ENCODE assay signal across 2 cellular contexts in genomic region chr1:2941040-2941439, GRCh38.
TF ChIP-seq lines count a peak whose summit lies in the region.

No MANE protein-coding gene starts in this region.

TF ChIP-seq in HEK293, 187 proteins besides CTCF, POLR2A, EP300 and RAD21 (continued from another document):
- TF ChIP-seq ZNF624 (tag by site-specific recombination; IDR thresholded peaks at IDR 0.05), result peak; percentile 79; the same call in 1 of the 2 replicates
- TF ChIP-seq HOXA7 (CRISPR knock-in tag; IDR thresholded peaks at IDR 0.05; ENCODE audit: borderline replicate concordance), result no peak
- TF ChIP-seq HOXD13 (CRISPR knock-in tag; IDR thresholded peaks at IDR 0.05; ENCODE audit: borderline replicate concordance), result no peak
- TF ChIP-seq ZNF670 (tag by site-specific recombination; IDR thresholded peaks at IDR 0.05; ENCODE audit: low read depth), result no peak
- TF ChIP-seq ZNF596 (tag by site-specific recombination; IDR thresholded peaks at IDR 0.05), result no peak
- no peak for TF ChIP-seq ZBTB26 (tag by site-specific recombination; optimal IDR thresholded peaks at IDR 0.05)
- no peak for TF ChIP-seq ZNF510 (tag by site-specific recombination; IDR thresholded peaks at IDR 0.05; ENCODE audit: insufficient replicate concordance)
- TF ChIP-seq ZNF366 (tag by site-specific recombination; conservative IDR thresholded peaks at IDR 0.05), result no peak
- TF ChIP-seq GLI2 (tag by site-specific recombination; IDR thresholded peaks at IDR 0.05; ENCODE audit: borderline replicate concordance, low read depth), result no peak

TF ChIP-seq in K562, 482 proteins besides CTCF, POLR2A, EP300 and RAD21 (continued from another document):
- no peak for TF ChIP-seq ZNF609 (CRISPR knock-in tag; IDR thresholded peaks at IDR 0.05; ENCODE audit: borderline replicate concordance)
- TF ChIP-seq ZNF699 (CRISPR knock-in tag; IDR thresholded peaks at IDR 0.05; ENCODE audit: insufficient replicate concordance), result no peak
TF ChIP-seq in K562: peak in this region for 1.
